10 cellular contexts compared by ENCODE assay signal in genomic region chr17:67440311-67441051, GRCh38.
DNase-seq lines count a peak whose midpoint lies in the region; ATAC-seq and TF ChIP-seq lines count a peak whose summit lies in the region.
"Had no signal": no experiment of that assay in that cellular context is flagged by ENCODE, and none has a peak within 500 bp of the region (broad histone marks: within the 10 kb centered on the region; RNA-seq: fewer than 3 reads in every experiment).

No MANE protein-coding gene starts in this region.

- H3K36me3 ChIP-seq in A673 (ENCODE audit: insufficient read depth, low read length, poor library complexity, severe bottlenecking) (no peaks in the 10 kb centered on the region), lower lobe of right lung (no peaks in the 10 kb centered on the region), trophoblast cell (ENCODE audit: control insufficient read depth in 1 of 2, insufficient read depth in 2 of 2, low read length in 2 of 2) (no peaks in the 10 kb centered on the region)

- H3K27ac Mint-ChIP-seq in H9 (peak overlapping the region in 2 of 3 experiments; percentile 38 to 63; a peak in 2 of 7 replicates), chondrocyte (ENCODE audit: unreplicated experiment) (no peak overlapping the region)
- H3K27ac Mint-ChIP-seq in activated T-helper 1 cell treated with anti-CD3 and anti-CD28 coated beads, Interleukin-12 subunit alpha, Interleukin-12 subunit beta, Interleukin-2, Interleukin-4 antibody, amounts not matched to agents 30 ng/mL and 10 ng/mL and 1 ng/mL, durations not matched to agents 14 hours and 24 hours and 36 hours: peak overlapping the region; percentile 98
- H3K27ac Mint-ChIP-seq: stimulated activated naive B cell treated with anti-CD40 and anti-IgM and Interleukin-4, amounts not matched to agents 10 μg/mL and 1 μg/mL and 100 μg/mL, for 72 hours had no signal

- no peak overlapping the region for H2BK20ac ChIP-seq in H9 (ENCODE audit: low read depth, low read length, poor library complexity, severe bottlenecking)

- no peak for TF ChIP-seq CTCF in A673 (conservative IDR thresholded peaks at IDR 0.05; ENCODE audit: low read depth, low read length)
- no peak for TF ChIP-seq CTCF in H9 (conservative IDR thresholded peaks at IDR 0.05)
- no peak for TF ChIP-seq CTCF in lower lobe of right lung (IDR thresholded peaks at IDR 0.05)
- no peak for TF ChIP-seq CTCF in chondrocyte (IDR thresholded peaks at IDR 0.05)

- ATAC-seq in lower lobe of right lung: no peak

- no peak overlapping the region for H3K56ac ChIP-seq in H9 (ENCODE audit: insufficient read length, low read depth, low read length)

- H3K27ac ChIP-seq in A673 (ENCODE audit: low read depth, low read length, poor library complexity, severe bottlenecking) (peak overlapping the region; percentile 90), H9 (ENCODE audit: insufficient read length, low read depth, low read length) (no peak overlapping the region), lower lobe of right lung (peak overlapping the region; percentile 77), trophoblast cell (ENCODE audit: low read depth, low read length) (no peak overlapping the region)

- no peaks in the 10 kb centered on the region for H3K9me3 Mint-ChIP-seq in H9
- no peaks in the 10 kb centered on the region for H3K9me3 Mint-ChIP-seq in activated T-helper 1 cell treated with anti-CD3 and anti-CD28 coated beads, Interleukin-12 subunit alpha, Interleukin-12 subunit beta, Interleukin-2, Interleukin-4 antibody, amounts not matched to agents 30 ng/mL and 10 ng/mL and 1 ng/mL, durations not matched to agents 14 hours and 24 hours and 36 hours
- H3K9me3 Mint-ChIP-seq in chondrocyte (ENCODE audit: low read depth): no peaks in the 10 kb centered on the region
- H3K9me3 Mint-ChIP-seq: stimulated activated naive B cell treated with anti-CD40 and anti-IgM and Interleukin-4, amounts not matched to agents 10 μg/mL and 1 μg/mL and 100 μg/mL, for 72 hours had no signal

- H4K91ac ChIP-seq in H9 (ENCODE audit: insufficient read length, low read depth, low read length) (no peak overlapping the region), trophoblast cell (ENCODE audit: low read depth, low read length) (no peak overlapping the region)

- H3K18ac ChIP-seq in H9 (ENCODE audit: insufficient read length, low read depth, low read length): no peak overlapping the region
- no peak overlapping the region for H3K18ac ChIP-seq in trophoblast cell (ENCODE audit: low read length)

- H2BK12ac ChIP-seq in H9 (ENCODE audit: insufficient read length, low read depth, low read length) (no peak overlapping the region), trophoblast cell (ENCODE audit: low read length) (no peak overlapping the region)

- H3K23me2 ChIP-seq in H9 (ENCODE audit: insufficient read length, low read depth, low read length, poor library complexity, severe bottlenecking): no peaks in the 10 kb centered on the region

- H4K5ac ChIP-seq in H9 (ENCODE audit: insufficient read length, low read depth, low read length): no peak overlapping the region

- no TSS peak for BruUV-seq in A673 (replicated peaks; lab: Mats Ljungman, UMichigan)

- H4K8ac ChIP-seq in H9 (replicated peaks; ENCODE audit: insufficient read length, low read depth, low read length) (no peak overlapping the region), trophoblast cell (ENCODE audit: low read depth, low read length) (no peak overlapping the region)

- H3K4me2 ChIP-seq in H9 (ENCODE audit: insufficient read depth, insufficient read length, low read length) (no peak overlapping the region), trophoblast cell (ENCODE audit: low read length) (no peak overlapping the region)

- H4K20me1 ChIP-seq in H9 (ENCODE audit: control insufficient read depth, insufficient read depth, insufficient read length): no peaks in the 10 kb centered on the region

- H3K4me3 ChIP-seq in A673 (ENCODE audit: low read depth, low read length, poor library complexity, severe bottlenecking): peak overlapping the region; percentile 39
- H3K4me3 ChIP-seq in lower lobe of right lung: no peak overlapping the region
- H3K4me3 ChIP-seq in trophoblast cell (ENCODE audit: low read depth, low read length): no peak overlapping the region

- no peak overlapping the region for H2BK15ac ChIP-seq in H9 (ENCODE audit: low read depth, low read length)

- no peak overlapping the region for H4K12ac ChIP-seq in trophoblast cell (ENCODE audit: low read depth, low read length)

- no peaks in the 10 kb centered on the region for H3K9me3 ChIP-seq in A673 (ENCODE audit: low read depth, low read length, poor library complexity, severe bottlenecking)
- H3K9me3 ChIP-seq in H9 (ENCODE audit: control insufficient read depth, low read depth, low read length): no peaks in the 10 kb centered on the region
- no peaks in the 10 kb centered on the region for H3K9me3 ChIP-seq in lower lobe of right lung
- no peaks in the 10 kb centered on the region for H3K9me3 ChIP-seq in trophoblast cell (ENCODE audit: insufficient read depth, low read depth, low read length)

- H2AFZ ChIP-seq in H9 (ENCODE audit: low read length): no peak overlapping the region
- no peak overlapping the region for H2AFZ ChIP-seq in trophoblast cell (ENCODE audit: insufficient read depth, low read length, poor library complexity)

- no peak overlapping the region for H2BK5ac ChIP-seq in H9 (ENCODE audit: insufficient read length, low read length)
- H2BK5ac ChIP-seq in trophoblast cell (ENCODE audit: low read depth, low read length, poor library complexity): no peak overlapping the region

- CTCF ChIA-PET in A673 (lab: Charles Lee): interaction anchor here (0.6 to 2.7 kb wide), 4 partner anchors 35 to 248 kb away, joined by 3 to 20 read pairs (median 9); no protein-coding TSS in a partner anchor

- peaks cover 4% of the 10 kb centered on the region; the same call in 1 of the 2 replicates for H3K79me2 ChIP-seq in H9 (ENCODE audit: insufficient read depth, low read length)
- no peaks in the 10 kb centered on the region for H3K79me2 ChIP-seq in trophoblast cell (ENCODE audit: control insufficient read depth, insufficient read depth, low read length, poor library complexity)

- H3K4ac ChIP-seq in H9 (ENCODE audit: low read depth, low read length): no peak overlapping the region
- H3K4ac ChIP-seq in trophoblast cell (ENCODE audit: low read depth, low read length): no peak overlapping the region

- H3K4me3 Mint-ChIP-seq in H9 (no peak overlapping the region), chondrocyte (ENCODE audit: unreplicated experiment) (no peak overlapping the region)
- H3K4me3 Mint-ChIP-seq in activated T-helper 1 cell treated with anti-CD3 and anti-CD28 coated beads, Interleukin-12 subunit alpha, Interleukin-12 subunit beta, Interleukin-2, Interleukin-4 antibody, amounts not matched to agents 30 ng/mL and 10 ng/mL and 1 ng/mL, durations not matched to agents 14 hours and 24 hours and 36 hours: peak overlapping the region; percentile 82
- H3K4me3 Mint-ChIP-seq: stimulated activated naive B cell treated with anti-CD40 and anti-IgM and Interleukin-4, amounts not matched to agents 10 μg/mL and 1 μg/mL and 100 μg/mL, for 72 hours had no signal

- intact Hi-C loops in A673 (cut with micrococcal nuclease; ENCODE audit: unreplicated experiment) (loop anchor here (2.0 to 5.0 kb wide), 2 partner anchors 38 to 62 kb away; no protein-coding TSS in a partner anchor), lower lobe of right lung (cut with DNase I) (no loop called here)
- intact Hi-C loops in activated T-helper 1 cell treated with anti-CD3 and anti-CD28 coated beads, Interleukin-12 subunit alpha, Interleukin-12 subunit beta, Interleukin-2, Interleukin-4 antibody, amounts not matched to agents 30 ng/mL and 10 ng/mL and 1 ng/mL, durations not matched to agents 14 hours and 24 hours and 36 hours (cut with micrococcal nuclease): loop anchor here (1.0 kb wide), 4 partner anchors 9 to 277 kb away; partner anchors contain the start of gene NOL11

- no peak overlapping the region for H3K9ac ChIP-seq in H9 (ENCODE audit: extremely low read depth, insufficient read length, low read length)
- no peak overlapping the region for H3K9ac ChIP-seq in trophoblast cell (ENCODE audit: low read length)

- no peak overlapping the region for H3K23ac ChIP-seq in H9 (ENCODE audit: insufficient read length, low read depth, low read length)
- H3K23ac ChIP-seq in trophoblast cell (ENCODE audit: low read length): no peak overlapping the region

- H3K4me1 ChIP-seq in A673 (ENCODE audit: insufficient read depth, low read length, poor library complexity, severe bottlenecking) (peaks cover 47% of the 10 kb centered on the region), H9 (ENCODE audit: insufficient read depth, low read length) (peaks cover 2% of the 10 kb centered on the region; the same call in 1 of the 2 replicates), lower lobe of right lung (peaks cover 66% of the 10 kb centered on the region), trophoblast cell (ENCODE audit: control insufficient read depth in 1 of 2, insufficient read depth in 2 of 2, low read length in 2 of 2) (peaks cover 10 to 16% of the 10 kb centered on the region in 2 experiments)

- no peak overlapping the region for H3T11ph ChIP-seq in H9 (ENCODE audit: low read length)

- H2AK5ac ChIP-seq in H9 (ENCODE audit: insufficient read length, low read length): no peak overlapping the region
- H2AK5ac ChIP-seq in trophoblast cell (ENCODE audit: low read length): no peak overlapping the region

- H3K14ac ChIP-seq in H9 (ENCODE audit: insufficient read depth, low read length) (no peak overlapping the region), trophoblast cell (ENCODE audit: low read length) (no peak overlapping the region)

- H3K27me3 Mint-ChIP-seq in H9 (ENCODE audit: low read depth) (no peaks in the 10 kb centered on the region), chondrocyte (ENCODE audit: low read depth) (no peaks in the 10 kb centered on the region)
- H3K27me3 Mint-ChIP-seq in activated T-helper 1 cell treated with anti-CD3 and anti-CD28 coated beads, Interleukin-12 subunit alpha, Interleukin-12 subunit beta, Interleukin-2, Interleukin-4 antibody, amounts not matched to agents 30 ng/mL and 10 ng/mL and 1 ng/mL, durations not matched to agents 14 hours and 24 hours and 36 hours (ENCODE audit: insufficient read depth): no peaks in the 10 kb centered on the region
- H3K27me3 Mint-ChIP-seq: stimulated activated naive B cell treated with anti-CD40 and anti-IgM and Interleukin-4, amounts not matched to agents 10 μg/mL and 1 μg/mL and 100 μg/mL, for 72 hours had no signal

- H3K4me1 Mint-ChIP-seq in H9: peaks cover 60% of the 10 kb centered on the region in 2 experiments
- peaks cover 59% of the 10 kb centered on the region for H3K4me1 Mint-ChIP-seq in activated T-helper 1 cell treated with anti-CD3 and anti-CD28 coated beads, Interleukin-12 subunit alpha, Interleukin-12 subunit beta, Interleukin-2, Interleukin-4 antibody, amounts not matched to agents 30 ng/mL and 10 ng/mL and 1 ng/mL, durations not matched to agents 14 hours and 24 hours and 36 hours (ENCODE audit: low read depth)
- peaks cover 9% of the 10 kb centered on the region for H3K4me1 Mint-ChIP-seq in chondrocyte (ENCODE audit: low read depth)

- POLR2A ChIA-PET in A673 (lab: Charles Lee; ENCODE audit: low non-redundant PET): interaction anchor here (0.6 to 0.7 kb wide), 2 partner anchors 39 to 1093 kb away, joined by 3 to 4 read pairs; no protein-coding TSS in a partner anchor

- H3K79me1 ChIP-seq in H9 (ENCODE audit: insufficient read depth, low read depth, low read length, poor library complexity, severe bottlenecking) (peaks cover 2% of the 10 kb centered on the region), trophoblast cell (ENCODE audit: low read length) (peaks cover 4% of the 10 kb centered on the region)

- no peak for DNase-seq in A673 (ENCODE audit: low spot score)
- no peak for DNase-seq in H9
- no peak for DNase-seq in activated T-helper 1 cell treated with anti-CD3 and anti-CD28 coated beads, Interleukin-12 subunit alpha, Interleukin-12 subunit beta, Interleukin-2, Interleukin-4 antibody, amounts not matched to agents 30 ng/mL and 10 ng/mL and 1 ng/mL, durations not matched to agents 14 hours and 24 hours and 36 hours (ENCODE audit: low spot score)
- no peak for DNase-seq in lower lobe of right lung
- no peak for DNase-seq in trophoblast cell
- no peak for DNase-seq in NCI-H526 treated with DMSO at 0.1 percent for 48 hours (lab: John Stamatoyannopoulos, UW)
- DNase-seq in chondrocyte (ENCODE audit: low spot score): no peak
- DNase-seq in stimulated activated CD4-positive, alpha-beta T cell treated with anti-CD3 and anti-CD28 coated beads, Interleukin-4, amount 100 ng/mL, for 4 hours: no peak
- DNase-seq: NCI-H1417; stimulated activated naive B cell treated with anti-CD40 and anti-IgM and Interleukin-4, amounts not matched to agents 10 μg/mL and 1 μg/mL and 100 μg/mL, for 72 hours had no signal

- WGBS in H9 (ENCODE audit: extremely low coverage, insufficient read length, low lambda C conversion rate): no CpG with 5 or more reads among the region's 6 CpGs
- no CpG with 5 or more reads among the region's 6 CpGs for WGBS in trophoblast cell (ENCODE audit: extremely low coverage, insufficient coverage, insufficient read length)

- H2BK120ac ChIP-seq in H9 (ENCODE audit: low read depth, low read length, poor library complexity, severe bottlenecking) (no peak overlapping the region), trophoblast cell (ENCODE audit: insufficient read depth, low read length, poor library complexity) (no peak overlapping the region)

- H3K36me3 Mint-ChIP-seq in H9 (ENCODE audit: insufficient read depth in 1 of 3, low read depth in 3 of 3) (no peaks in the 10 kb centered on the region), chondrocyte (ENCODE audit: low read depth) (no peaks in the 10 kb centered on the region)
- H3K36me3 Mint-ChIP-seq in activated T-helper 1 cell treated with anti-CD3 and anti-CD28 coated beads, Interleukin-12 subunit alpha, Interleukin-12 subunit beta, Interleukin-2, Interleukin-4 antibody, amounts not matched to agents 30 ng/mL and 10 ng/mL and 1 ng/mL, durations not matched to agents 14 hours and 24 hours and 36 hours (ENCODE audit: low read depth): peaks cover 6% of the 10 kb centered on the region
- H3K36me3 Mint-ChIP-seq: stimulated activated naive B cell treated with anti-CD40 and anti-IgM and Interleukin-4, amounts not matched to agents 10 μg/mL and 1 μg/mL and 100 μg/mL, for 72 hours had no signal

- H3K27me3 ChIP-seq in A673 (replicated peaks; ENCODE audit: insufficient read depth, low read depth, low read length, poor library complexity) (no peaks in the 10 kb centered on the region), H9 (ENCODE audit: insufficient read depth, low read length) (no peaks in the 10 kb centered on the region), lower lobe of right lung (ENCODE audit: low read depth) (no peaks in the 10 kb centered on the region), trophoblast cell (ENCODE audit: insufficient read depth, low read length) (no peaks in the 10 kb centered on the region)

Comparison
In these comparisons a context has a peak if more than half of its experiments do, and no peak if none do; other contexts are left out.
1. H3K27ac ChIP-seq: peak in A673 (single experiment) and lower lobe of right lung (single experiment); none in H9 (single experiment) and trophoblast cell (single experiment).